8 cellular contexts compared by ENCODE assay signal in the genomic region with DNA sequence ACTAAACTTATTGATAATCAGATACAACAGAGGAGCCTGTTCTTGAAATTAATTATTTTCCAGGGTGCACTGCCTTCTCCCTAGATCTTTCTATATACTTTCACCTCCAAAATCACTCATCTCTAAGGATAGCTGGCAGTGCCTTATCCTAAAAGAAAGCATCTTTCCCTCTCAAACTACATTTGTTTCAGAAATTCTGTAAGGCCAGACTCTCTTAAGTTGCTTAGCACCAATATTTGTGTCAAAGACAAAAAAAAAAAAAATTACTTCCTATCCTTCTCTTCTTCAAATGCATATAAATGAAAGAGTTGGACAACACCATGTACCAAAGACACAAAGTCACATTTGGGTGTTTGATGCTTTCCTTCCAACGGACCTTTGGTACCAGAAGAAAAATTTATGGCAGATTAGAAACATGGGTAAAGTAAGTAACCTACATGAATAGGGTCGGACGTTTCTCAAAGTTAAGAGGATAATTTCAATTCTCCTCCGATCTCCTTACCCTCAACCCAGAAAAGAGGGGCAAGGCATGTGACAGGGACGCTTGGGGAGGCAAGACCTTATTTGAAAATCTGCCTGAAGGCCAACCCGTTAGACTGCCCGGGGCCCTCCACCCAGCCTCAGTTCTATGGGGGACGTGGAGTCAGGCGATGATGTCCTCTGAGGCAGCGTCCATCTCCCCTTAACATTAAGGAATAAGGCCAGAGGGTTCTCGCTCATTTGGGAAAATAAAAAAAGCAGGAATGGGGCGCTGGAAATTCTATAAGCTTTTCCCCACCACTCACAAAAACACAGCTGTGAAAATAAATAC.
DNase-seq lines count a peak whose midpoint lies in the region; ATAC-seq, FAIRE-seq and TF ChIP-seq lines count a peak whose summit lies in the region.

No MANE protein-coding gene starts in this region.

- no peak for TF ChIP-seq CTCF in bronchial epithelial cell (IDR thresholded peaks at IDR 0.05; ENCODE audit: insufficient read depth, low read length, severe bottlenecking)
- TF ChIP-seq CTCF in mucosa of descending colon (IDR thresholded peaks at IDR 0.05): no peak

- H3K27ac ChIP-seq in HUES64 (ENCODE audit: low read depth, low read length): no peak overlapping the region

- H3K4me1 ChIP-seq in HUES64 (ENCODE audit: insufficient read depth, low read length) (peaks cover 33% of the 10 kb centered on the region), mucosa of descending colon (ENCODE audit: low read depth) (peaks cover 30% of the 10 kb centered on the region)

- DNase-seq in AG20443 (ENCODE audit: low spot score) (peak; percentile 21), bronchial epithelial cell (ENCODE audit: low read depth) (no peak), mucosa of descending colon (peak in 1 of 3 donors; percentile 41), KG1 (lab: John Stamatoyannopoulos, UW) (no peak), DMS 273 treated with DMSO at 0.1 percent for 48 hours (lab: John Stamatoyannopoulos, UW) (no peak)
- DNase-seq in stimulated activated CD4-positive, alpha-beta T cell treated with anti-CD3 and anti-CD28 coated beads, Interleukin-4, amount 100 ng/mL, for 4 hours: no peak

- no peak for ATAC-seq in mucosa of descending colon
- ATAC-seq in HG03378 (IDR thresholded peaks at IDR 0.05; ENCODE audit: unreplicated experiment): no peak

- no peaks in the 10 kb centered on the region for H3K36me3 ChIP-seq in HUES64 (ENCODE audit: insufficient read depth, low read length)
- H3K36me3 ChIP-seq in bronchial epithelial cell (ENCODE audit: control insufficient read depth, insufficient read depth, low read length): no peaks in the 10 kb centered on the region
- no peaks in the 10 kb centered on the region for H3K36me3 ChIP-seq in mucosa of descending colon (ENCODE audit: low read depth)

- intact Hi-C loops in mucosa of descending colon (cut with DNase I, micrococcal nuclease): no loop called here

- no peak for FAIRE-seq in bronchial epithelial cell (lab: Jason Lieb, UNC)

- peak overlapping the region; percentile 63 for H3K9ac ChIP-seq in HUES64 (ENCODE audit: low read depth, low read length)

- WGBS in HUES64: 28% methylated on average over 10 of the region's 12 CpGs

- H3K27me3 ChIP-seq in HUES64 (ENCODE audit: insufficient read depth, low read length) (peaks cover 70% of the 10 kb centered on the region), bronchial epithelial cell (ENCODE audit: control insufficient read depth, insufficient read depth, low read length) (no peaks in the 10 kb centered on the region)

- H3K4me3 ChIP-seq in HUES64 (ENCODE audit: low read length) (peak overlapping the region; percentile 87), bronchial epithelial cell (ENCODE audit: low read depth, low read length) (peak overlapping the region; percentile 79), mucosa of descending colon (peak overlapping the region; percentile 38)

- no peaks in the 10 kb centered on the region for H3K9me3 ChIP-seq in HUES64 (ENCODE audit: insufficient read depth, low read depth, low read length)
- H3K9me3 ChIP-seq in mucosa of descending colon: no peaks in the 10 kb centered on the region
